In genomic region chr3:31853580-31853979, GRCh38 we compare ENCODE assay signal across 17 cellular contexts.
"Had no signal": no experiment of that assay in that cellular context is flagged by ENCODE, and none has a peak within 500 bp of the region (broad histone marks: within the 10 kb centered on the region; RNA-seq: fewer than 3 reads in every experiment).

No MANE protein-coding gene starts in this region.

- H3K4me3 ChIP-seq: esophagus muscularis mucosa, lung, ovary, sigmoid colon, spleen, tibial artery, uterus had no signal

- DNase-seq: activated CD4-positive, alpha-beta T cell treated with anti-CD3 and anti-CD28 coated beads for 48 hours; activated CD8-positive, alpha-beta T cell treated with anti-CD3 and anti-CD28 coated beads for 36 hours; activated effector memory CD4-positive, alpha-beta T cell treated with Interleukin-2 at 50 U/mL for 16 hours; activated naive CD4-positive, alpha-beta T cell treated with anti-CD3 and anti-CD28 coated beads, Interleukin-2, amount 50 U/mL, for 16 hours; activated T-cell treated with anti-CD3 and anti-CD28 coated beads, Interleukin-2, amount 50 U/mL, for 4 hours; naive thymus-derived CD4-positive, alpha-beta T cell; ovary; sigmoid colon; spleen; T-helper 2 cell; tibial artery; uterus had no signal

- H3K27ac ChIP-seq: esophagus muscularis mucosa, ovary, sigmoid colon, tibial artery, uterus had no signal

- FAIRE-seq: colon, TTC549 had no signal

- H3K4me1 ChIP-seq: esophagus muscularis mucosa, sigmoid colon, uterus had no signal

- H3K27me3 ChIP-seq: esophagus muscularis mucosa, ovary, sigmoid colon, spleen, tibial artery, uterus had no signal

- H3K9me3 ChIP-seq: esophagus muscularis mucosa, ovary, sigmoid colon, spleen, tibial artery, uterus had no signal

- ATAC-seq: activated CD8-positive, alpha-beta T cell treated with anti-CD3 and anti-CD28 coated beads for 36 hours; activated T-cell treated with anti-CD3 and anti-CD28 coated beads, Interleukin-2, amount 50 U/mL, for 4 hours; naive thymus-derived CD4-positive, alpha-beta T cell; WTC11 had no signal

- H3K36me3 ChIP-seq: esophagus muscularis mucosa, ovary, sigmoid colon, spleen, tibial artery, uterus had no signal
